ENCODE assay signal across 1 cellular context in the genomic region with DNA sequence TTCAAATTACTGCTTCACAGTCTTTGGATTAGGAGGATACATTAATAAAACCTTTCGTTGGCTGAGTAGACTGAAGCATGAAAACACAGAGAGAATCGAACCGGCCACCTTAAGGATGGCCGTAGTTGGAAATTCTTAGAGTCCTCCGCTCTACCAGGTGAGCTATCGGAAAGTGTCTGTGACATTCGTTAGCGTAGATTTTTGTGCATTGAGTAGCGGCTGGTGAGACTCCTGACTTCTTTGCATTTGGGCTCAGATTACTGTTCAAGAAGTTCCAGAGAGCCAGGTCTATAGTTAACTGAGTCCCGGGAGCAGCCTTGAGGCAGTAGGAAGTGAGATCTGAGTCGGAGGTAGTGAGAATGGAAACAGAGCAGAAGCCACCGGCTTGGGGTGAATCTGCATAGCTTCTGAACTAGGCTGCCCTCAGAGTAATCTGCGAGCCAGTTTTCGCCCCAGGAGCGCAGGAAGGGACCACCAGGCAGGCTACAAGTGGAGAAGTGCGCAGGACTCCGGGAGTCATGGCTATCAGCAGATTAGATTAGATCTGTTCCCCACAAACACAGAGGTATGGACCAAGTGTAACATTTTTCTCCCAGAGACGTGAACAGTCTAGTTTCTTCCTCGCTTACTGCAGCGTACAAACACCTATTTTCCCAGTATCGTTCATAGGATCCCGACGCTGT.
A peak's percentile ranks its signal among the peaks of the same experiment; 100 is the strongest.
TF ChIP-seq lines count a peak whose summit lies in the region.

No MANE protein-coding gene starts in this region.

TF ChIP-seq in HepG2, 621 proteins besides CTCF, POLR2A, EP300 and RAD21 (continued from another document and continues in another):
- TF ChIP-seq ZNF333 (CRISPR knock-in tag; IDR thresholded peaks at IDR 0.05; ENCODE audit: borderline replicate concordance) = no peak
- peak; percentile 48; the same call in 1 of the 2 replicates for TF ChIP-seq ZNF782 (CRISPR knock-in tag; IDR thresholded peaks at IDR 0.05; ENCODE audit: borderline replicate concordance)
- TF ChIP-seq GATAD2A (CRISPR knock-in tag; IDR thresholded peaks at IDR 0.05) = peak; percentile 53; the same call in 1 of the 2 replicates
- TF ChIP-seq, protein P1, sequence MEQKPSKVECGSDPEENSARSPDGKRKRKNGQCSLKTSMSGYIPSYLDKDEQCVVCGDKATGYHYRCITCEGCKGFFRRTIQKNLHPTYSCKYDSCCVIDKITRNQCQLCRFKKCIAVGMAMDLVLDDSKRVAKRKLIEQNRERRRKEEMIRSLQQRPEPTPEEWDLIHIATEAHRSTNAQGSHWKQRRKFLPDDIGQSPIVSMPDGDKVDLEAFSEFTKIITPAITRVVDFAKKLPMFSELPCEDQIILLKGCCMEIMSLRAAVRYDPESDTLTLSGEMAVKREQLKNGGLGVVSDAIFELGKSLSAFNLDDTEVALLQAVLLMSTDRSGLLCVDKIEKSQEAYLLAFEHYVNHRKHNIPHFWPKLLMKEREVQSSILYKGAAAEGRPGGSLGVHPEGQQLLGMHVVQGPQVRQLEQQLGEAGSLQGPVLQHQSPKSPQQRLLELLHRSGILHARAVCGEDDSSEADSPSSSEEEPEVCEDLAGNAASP (CRISPR knock-in tag; IDR thresholded peaks at IDR 0.05; ENCODE audit: borderline replicate concordance) = peak; percentile 51; the same call in 1 of the 2 replicates
- no peak for TF ChIP-seq ZNF251 (CRISPR knock-in tag; IDR thresholded peaks at IDR 0.05)
- no peak for TF ChIP-seq ZNF496 (CRISPR knock-in tag; IDR thresholded peaks at IDR 0.05; ENCODE audit: insufficient replicate concordance)
- TF ChIP-seq ZNF12 (CRISPR knock-in tag; IDR thresholded peaks at IDR 0.05) = 0 out of 2 replicates have a peak, but pooled peaks have one; percentile 24
- TF ChIP-seq ZNF143 (CRISPR knock-in tag; IDR thresholded peaks at IDR 0.05) = peak; percentile 46; the same call in 1 of the 2 replicates
- TF ChIP-seq ZNF737 (CRISPR knock-in tag; IDR thresholded peaks at IDR 0.05; ENCODE audit: borderline replicate concordance) = no peak
- TF ChIP-seq BCL6 (CRISPR knock-in tag; IDR thresholded peaks at IDR 0.05) = peak; percentile 50; the same call in 1 of the 2 replicates
- TF ChIP-seq ZNF644 (CRISPR knock-in tag; IDR thresholded peaks at IDR 0.05; ENCODE audit: low read depth) = no peak
- TF ChIP-seq HIVEP1 (CRISPR knock-in tag; IDR thresholded peaks at IDR 0.05) = no peak
- TF ChIP-seq YEATS4 (CRISPR knock-in tag; IDR thresholded peaks at IDR 0.05; ENCODE audit: borderline replicate concordance) = no peak; the same call in 1 of the 2 replicates
- TF ChIP-seq ISL2 (CRISPR knock-in tag; IDR thresholded peaks at IDR 0.05) = no peak
- no peak for TF ChIP-seq ZSCAN30 (CRISPR knock-in tag; IDR thresholded peaks at IDR 0.05)
- TF ChIP-seq CENPX (CRISPR knock-in tag; IDR thresholded peaks at IDR 0.05) = no peak
- no peak for TF ChIP-seq ZBTB20 (CRISPR knock-in tag; IDR thresholded peaks at IDR 0.05; ENCODE audit: borderline replicate concordance, low read depth)
- TF ChIP-seq, protein P2, sequence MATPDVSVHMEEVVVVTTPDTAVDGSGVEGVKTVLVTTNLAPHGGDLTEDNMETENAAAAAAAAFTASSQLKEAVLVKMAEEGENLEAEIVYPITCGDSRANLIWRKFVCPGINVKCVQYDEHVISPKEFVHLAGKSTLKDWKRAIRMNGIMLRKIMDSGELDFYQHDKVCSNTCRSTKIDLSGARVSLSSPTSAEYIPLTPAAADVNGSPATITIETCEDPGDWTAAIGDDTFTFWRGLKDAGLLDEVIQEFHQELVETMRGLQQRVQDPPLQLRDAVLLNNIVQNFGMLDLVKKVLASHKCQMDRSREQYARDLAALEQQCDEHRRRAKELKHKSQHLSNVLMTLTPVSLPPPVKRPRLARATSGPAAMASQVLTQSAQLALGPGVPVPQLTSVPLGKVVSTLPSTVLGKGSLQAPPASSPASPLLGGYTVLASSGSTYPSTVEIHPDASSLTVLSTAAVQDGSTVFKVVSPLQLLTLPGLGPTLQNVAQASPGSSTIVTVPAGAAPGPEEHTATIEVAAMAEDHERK (CRISPR knock-in tag; IDR thresholded peaks at IDR 0.05; ENCODE audit: low read depth) = no peak
- TF ChIP-seq ZNF629 (CRISPR knock-in tag; conservative IDR thresholded peaks at IDR 0.05) = 0 out of 2 replicates have a peak, but pooled peaks have one; percentile 23
- TF ChIP-seq, protein P3, sequence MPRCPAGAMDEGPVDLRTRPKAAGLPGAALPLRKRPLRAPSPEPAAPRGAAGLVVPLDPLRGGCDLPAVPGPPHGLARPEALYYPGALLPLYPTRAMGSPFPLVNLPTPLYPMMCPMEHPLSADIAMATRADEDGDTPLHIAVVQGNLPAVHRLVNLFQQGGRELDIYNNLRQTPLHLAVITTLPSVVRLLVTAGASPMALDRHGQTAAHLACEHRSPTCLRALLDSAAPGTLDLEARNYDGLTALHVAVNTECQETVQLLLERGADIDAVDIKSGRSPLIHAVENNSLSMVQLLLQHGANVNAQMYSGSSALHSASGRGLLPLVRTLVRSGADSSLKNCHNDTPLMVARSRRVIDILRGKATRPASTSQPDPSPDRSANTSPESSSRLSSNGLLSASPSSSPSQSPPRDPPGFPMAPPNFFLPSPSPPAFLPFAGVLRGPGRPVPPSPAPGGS (CRISPR knock-in tag; IDR thresholded peaks at IDR 0.05) = no peak
- no peak for TF ChIP-seq STAT5B (CRISPR knock-in tag; IDR thresholded peaks at IDR 0.05)
- no peak for TF ChIP-seq ZNF569 (CRISPR knock-in tag; IDR thresholded peaks at IDR 0.05; ENCODE audit: borderline replicate concordance)
- peak; percentile 17; the same call in 1 of the 2 replicates for TF ChIP-seq NFIC (IDR thresholded peaks at IDR 0.05; ENCODE audit: low read length)
- no peak for TF ChIP-seq SCMH1 (CRISPR knock-in tag; IDR thresholded peaks at IDR 0.05; ENCODE audit: borderline replicate concordance)
- 0 out of 2 replicates have a peak, but pooled peaks have one; percentile 32 for TF ChIP-seq ZNF430 (CRISPR knock-in tag; IDR thresholded peaks at IDR 0.05)
- TF ChIP-seq TAF1 (CRISPR knock-in tag; IDR thresholded peaks at IDR 0.05) = peak; percentile 27; the same call in 1 of the 2 replicates
- TF ChIP-seq, protein P4, sequence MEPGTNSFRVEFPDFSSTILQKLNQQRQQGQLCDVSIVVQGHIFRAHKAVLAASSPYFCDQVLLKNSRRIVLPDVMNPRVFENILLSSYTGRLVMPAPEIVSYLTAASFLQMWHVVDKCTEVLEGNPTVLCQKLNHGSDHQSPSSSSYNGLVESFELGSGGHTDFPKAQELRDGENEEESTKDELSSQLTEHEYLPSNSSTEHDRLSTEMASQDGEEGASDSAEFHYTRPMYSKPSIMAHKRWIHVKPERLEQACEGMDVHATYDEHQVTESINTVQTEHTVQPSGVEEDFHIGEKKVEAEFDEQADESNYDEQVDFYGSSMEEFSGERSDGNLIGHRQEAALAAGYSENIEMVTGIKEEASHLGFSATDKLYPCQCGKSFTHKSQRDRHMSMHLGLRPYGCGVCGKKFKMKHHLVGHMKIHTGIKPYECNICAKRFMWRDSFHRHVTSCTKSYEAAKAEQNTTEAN (CRISPR knock-in tag; conservative IDR thresholded peaks at IDR 0.05) = 0 out of 2 replicates have a peak, but pooled peaks have one; percentile 6
- 0 out of 2 replicates have a peak, but pooled peaks have one; percentile 38 for TF ChIP-seq ZNF839 (CRISPR knock-in tag; IDR thresholded peaks at IDR 0.05; ENCODE audit: borderline replicate concordance)
- TF ChIP-seq REPIN1 (CRISPR knock-in tag; IDR thresholded peaks at IDR 0.05; ENCODE audit: borderline replicate concordance, low read depth) = 0 out of 2 replicates have a peak, but pooled peaks have one; percentile 42
- no peak for TF ChIP-seq MBD4 (IDR thresholded peaks at IDR 0.05; ENCODE audit: borderline replicate concordance, low read length)
- TF ChIP-seq, protein P5, sequence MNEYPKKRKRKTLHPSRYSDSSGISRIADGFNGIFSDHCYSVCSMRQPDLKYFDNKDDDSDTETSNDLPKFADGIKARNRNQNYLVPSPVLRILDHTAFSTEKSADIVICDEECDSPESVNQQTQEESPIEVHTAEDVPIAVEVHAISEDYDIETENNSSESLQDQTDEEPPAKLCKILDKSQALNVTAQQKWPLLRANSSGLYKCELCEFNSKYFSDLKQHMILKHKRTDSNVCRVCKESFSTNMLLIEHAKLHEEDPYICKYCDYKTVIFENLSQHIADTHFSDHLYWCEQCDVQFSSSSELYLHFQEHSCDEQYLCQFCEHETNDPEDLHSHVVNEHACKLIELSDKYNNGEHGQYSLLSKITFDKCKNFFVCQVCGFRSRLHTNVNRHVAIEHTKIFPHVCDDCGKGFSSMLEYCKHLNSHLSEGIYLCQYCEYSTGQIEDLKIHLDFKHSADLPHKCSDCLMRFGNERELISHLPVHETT (CRISPR knock-in tag; conservative IDR thresholded peaks at IDR 0.05) = no peak
- 0 out of 2 replicates have a peak, but pooled peaks have one; percentile 24 for TF ChIP-seq THAP11 (CRISPR knock-in tag; IDR thresholded peaks at IDR 0.05)
- TF ChIP-seq, protein P6, sequence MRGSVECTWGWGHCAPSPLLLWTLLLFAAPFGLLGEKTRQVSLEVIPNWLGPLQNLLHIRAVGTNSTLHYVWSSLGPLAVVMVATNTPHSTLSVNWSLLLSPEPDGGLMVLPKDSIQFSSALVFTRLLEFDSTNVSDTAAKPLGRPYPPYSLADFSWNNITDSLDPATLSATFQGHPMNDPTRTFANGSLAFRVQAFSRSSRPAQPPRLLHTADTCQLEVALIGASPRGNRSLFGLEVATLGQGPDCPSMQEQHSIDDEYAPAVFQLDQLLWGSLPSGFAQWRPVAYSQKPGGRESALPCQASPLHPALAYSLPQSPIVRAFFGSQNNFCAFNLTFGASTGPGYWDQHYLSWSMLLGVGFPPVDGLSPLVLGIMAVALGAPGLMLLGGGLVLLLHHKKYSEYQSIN (CRISPR knock-in tag; IDR thresholded peaks at IDR 0.05; ENCODE audit: borderline replicate concordance) = no peak
- TF ChIP-seq FOXK1 (CRISPR knock-in tag; IDR thresholded peaks at IDR 0.05; ENCODE audit: borderline replicate concordance, low read depth) = 0 out of 2 replicates have a peak, but pooled peaks have one; percentile 27
- TF ChIP-seq ZNF24 (IDR thresholded peaks at IDR 0.05) = peak; percentile 95
- no peak for TF ChIP-seq ZFYVE20 (CRISPR knock-in tag; IDR thresholded peaks at IDR 0.05; ENCODE audit: borderline replicate concordance, low read depth)
- TF ChIP-seq NFE2L2 (IDR thresholded peaks at IDR 0.05; ENCODE audit: low read length) = no peak
- TF ChIP-seq TOPORS (CRISPR knock-in tag; IDR thresholded peaks at IDR 0.05) = no peak; the same call in 1 of the 2 replicates
- no peak for TF ChIP-seq ZNF10 (CRISPR knock-in tag; IDR thresholded peaks at IDR 0.05; ENCODE audit: borderline replicate concordance, low read depth)
- TF ChIP-seq, protein P7, sequence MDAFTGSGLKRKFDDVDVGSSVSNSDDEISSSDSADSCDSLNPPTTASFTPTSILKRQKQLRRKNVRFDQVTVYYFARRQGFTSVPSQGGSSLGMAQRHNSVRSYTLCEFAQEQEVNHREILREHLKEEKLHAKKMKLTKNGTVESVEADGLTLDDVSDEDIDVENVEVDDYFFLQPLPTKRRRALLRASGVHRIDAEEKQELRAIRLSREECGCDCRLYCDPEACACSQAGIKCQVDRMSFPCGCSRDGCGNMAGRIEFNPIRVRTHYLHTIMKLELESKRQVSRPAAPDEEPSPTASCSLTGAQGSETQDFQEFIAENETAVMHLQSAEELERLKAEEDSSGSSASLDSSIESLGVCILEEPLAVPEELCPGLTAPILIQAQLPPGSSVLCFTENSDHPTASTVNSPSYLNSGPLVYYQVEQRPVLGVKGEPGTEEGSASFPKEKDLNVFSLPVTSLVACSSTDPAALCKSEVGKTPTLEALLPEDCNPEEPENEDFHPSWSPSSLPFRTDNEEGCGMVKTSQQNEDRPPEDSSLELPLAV (CRISPR knock-in tag; conservative IDR thresholded peaks at IDR 0.05; ENCODE audit: low read depth) = no peak
- TF ChIP-seq, protein P8, sequence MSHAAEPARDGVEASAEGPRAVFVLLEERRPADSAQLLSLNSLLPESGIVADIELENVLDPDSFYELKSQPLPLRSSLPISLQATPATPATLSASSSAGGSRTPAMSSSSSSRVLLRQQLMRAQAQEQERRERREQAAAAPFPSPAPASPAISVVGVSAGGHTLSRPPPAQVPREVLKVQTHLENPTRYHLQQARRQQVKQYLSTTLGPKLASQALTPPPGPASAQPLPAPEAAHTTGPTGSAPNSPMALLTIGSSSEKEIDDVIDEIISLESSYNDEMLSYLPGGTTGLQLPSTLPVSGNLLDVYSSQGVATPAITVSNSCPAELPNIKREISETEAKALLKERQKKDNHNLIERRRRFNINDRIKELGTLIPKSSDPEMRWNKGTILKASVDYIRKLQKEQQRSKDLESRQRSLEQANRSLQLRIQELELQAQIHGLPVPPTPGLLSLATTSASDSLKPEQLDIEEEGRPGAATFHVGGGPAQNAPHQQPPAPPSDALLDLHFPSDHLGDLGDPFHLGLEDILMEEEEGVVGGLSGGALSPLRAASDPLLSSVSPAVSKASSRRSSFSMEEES (CRISPR knock-in tag; IDR thresholded peaks at IDR 0.05) = no peak
- no peak for TF ChIP-seq ZNF546 (CRISPR knock-in tag; conservative IDR thresholded peaks at IDR 0.05)
- no peak for TF ChIP-seq REXO4 (CRISPR knock-in tag; IDR thresholded peaks at IDR 0.05; ENCODE audit: borderline replicate concordance)
- peak; percentile 38; the same call in 1 of the 2 replicates for TF ChIP-seq KDM2A (CRISPR knock-in tag; IDR thresholded peaks at IDR 0.05; ENCODE audit: borderline replicate concordance, low read depth)
- no peak for TF ChIP-seq ZNF572 (CRISPR knock-in tag; IDR thresholded peaks at IDR 0.05)
- no peak for TF ChIP-seq ISX (CRISPR knock-in tag; conservative IDR thresholded peaks at IDR 0.05)
- TF ChIP-seq ETV6 (CRISPR knock-in tag; conservative IDR thresholded peaks at IDR 0.05) = no peak
- 0 out of 2 replicates have a peak, but pooled peaks have one; percentile 32 for TF ChIP-seq ZSCAN25 (CRISPR knock-in tag; IDR thresholded peaks at IDR 0.05)
- no peak for TF ChIP-seq XBP1 (CRISPR knock-in tag; IDR thresholded peaks at IDR 0.05)
- TF ChIP-seq, protein P9, sequence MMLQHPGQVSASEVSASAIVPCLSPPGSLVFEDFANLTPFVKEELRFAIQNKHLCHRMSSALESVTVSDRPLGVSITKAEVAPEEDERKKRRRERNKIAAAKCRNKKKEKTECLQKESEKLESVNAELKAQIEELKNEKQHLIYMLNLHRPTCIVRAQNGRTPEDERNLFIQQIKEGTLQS (CRISPR knock-in tag; IDR thresholded peaks at IDR 0.05) = no peak
- peak; percentile 29; the same call in 1 of the 2 replicates for TF ChIP-seq DNMT3B (CRISPR knock-in tag; conservative IDR thresholded peaks at IDR 0.05)
- TF ChIP-seq CENPT (CRISPR knock-in tag; IDR thresholded peaks at IDR 0.05; ENCODE audit: low read depth) = no peak
